8 cellular contexts compared by ENCODE assay signal in genomic region chr3:49158108-49158709, GRCh38. TPM values are rescaled to one million over a fixed set of nuclear protein-coding genes. Genes with fewer than 3 reads are reported as not detected.
A peak's percentile ranks its signal among the peaks of the same experiment; 100 is the strongest.
DNase-seq lines count a peak whose midpoint lies in the region; ATAC-seq, FAIRE-seq and TF ChIP-seq lines count a peak whose summit lies in the region.

No MANE protein-coding gene starts in this region.

- TF ChIP-seq CTCF in AG09309 (IDR thresholded peaks at IDR 0.05; ENCODE audit: control insufficient read depth, insufficient read depth, low read depth, low read length, missing control alignments) (peak; percentile 39), HFFc6 (IDR thresholded peaks at IDR 0.05) (peak; percentile 48), bronchial epithelial cell (IDR thresholded peaks at IDR 0.05; ENCODE audit: insufficient read depth, low read length, severe bottlenecking) (peak; percentile 59)

- DNase-seq in AG09309 (ENCODE audit: low read depth): no peak
- no peak for DNase-seq in HFFc6
- DNase-seq in T-helper 22 cell (ENCODE audit: low read depth): peak; percentile 32
- peak; percentile 34 for DNase-seq in bronchial epithelial cell (ENCODE audit: low read depth)
- peak; percentile 44 for DNase-seq in naive B cell
- no peak for DNase-seq in GM19238 (ENCODE audit: insufficient read length, low spot score)
- DNase-seq in NCI-H2107 (lab: John Stamatoyannopoulos, UW): no peak

- H3K4me3 ChIP-seq in AG09309 (ENCODE audit: control insufficient read depth, low read depth, low read length) (no peak overlapping the region), bronchial epithelial cell (ENCODE audit: low read depth, low read length) (no peak overlapping the region)

- H3K36me3 Mint-ChIP-seq in HFFc6 (ENCODE audit: low read depth) (no peaks in the 10 kb centered on the region), naive B cell (no peaks in the 10 kb centered on the region)

- H3K27me3 ChIP-seq in bronchial epithelial cell (ENCODE audit: control insufficient read depth, insufficient read depth, low read length): no peaks in the 10 kb centered on the region

- no peak for FAIRE-seq in bronchial epithelial cell (lab: Jason Lieb, UNC)

- H3K27ac Mint-ChIP-seq in HFFc6 (no peak overlapping the region), naive B cell (peak overlapping the region in 1 of 6 donors; percentile 27)

- H3K9me3 Mint-ChIP-seq in HFFc6 (no peaks in the 10 kb centered on the region), naive B cell (no peaks in the 10 kb centered on the region)

- H3K4me1 Mint-ChIP-seq in HFFc6 (ENCODE audit: low read depth): peaks cover 5% of the 10 kb centered on the region; the same call in 1 of the 2 replicates
- peaks cover 6 to 7% (median 7%) of the 10 kb centered on the region in 3 donors for H3K4me1 Mint-ChIP-seq in naive B cell

- peak; percentile 80 to 86 for ATAC-seq in naive B cell (ENCODE audit: low read depth in 2 of 2)
- no peak for ATAC-seq in GM21447 (IDR thresholded peaks at IDR 0.05; ENCODE audit: unreplicated experiment)

- no peak overlapping the region for H3K4me3 Mint-ChIP-seq in HFFc6
- H3K4me3 Mint-ChIP-seq in naive B cell: peak overlapping the region in 1 of 8 donors; percentile 1

- H3K27me3 Mint-ChIP-seq in HFFc6 (ENCODE audit: insufficient read depth) (peaks cover 4% of the 10 kb centered on the region; the same call in 1 of the 2 replicates), naive B cell (no peaks in the 10 kb centered on the region)

- peaks cover 9% of the 10 kb centered on the region for H3K36me3 ChIP-seq in bronchial epithelial cell (ENCODE audit: control insufficient read depth, insufficient read depth, low read length)

RNA-seq across cellular contexts. Expression of gene CCDC71, which starts 7.9 kb away (rescaled TPM):
- total RNA-seq in HFFc6 (2021; fragmentation: NEBNext Ultra II Directional; extraction: Animal tissue kit (Norgen Biotek cat#: 25700)): 10 to 100 TPM; 20.0 to 23.7 (median 21.9) TPM
- 19.1 and 19.5 TPM in 2 replicates for total RNA-seq in bronchial epithelial cell
- 1 to 10 TPM in 5 of 6 donors, under 1 TPM in 1; 0.14 to 1.8 (median 1.3) TPM for polyA plus RNA-seq in naive B cell (ENCODE audit: low read depth in 6 of 6)

RNA-seq across cellular contexts. Expression of gene KLHDC8B, which starts 13.2 kb away (rescaled TPM):
- total RNA-seq in HFFc6 (2021; fragmentation: NEBNext Ultra II Directional; extraction: Animal tissue kit (Norgen Biotek cat#: 25700)): 10 to 100 TPM; 16.7 to 22.0 (median 19.6) TPM
- 37.9 and 95.5 TPM in 2 replicates for total RNA-seq in bronchial epithelial cell
- under 1 TPM in 3 of 6 donors, not detected in 3; 0.48 to 0.56 (median 0.49) TPM for polyA plus RNA-seq in naive B cell (ENCODE audit: low read depth in 6 of 6)

RNA-seq across cellular contexts. Expression of gene LAMB2, which starts 25.4 kb away (rescaled TPM):
- 100 to 1,000 TPM; 432 to 518 (median 449) TPM for total RNA-seq in HFFc6 (2021; fragmentation: NEBNext Ultra II Directional; extraction: Animal tissue kit (Norgen Biotek cat#: 25700))
- 174 and 189 TPM in 2 replicates for total RNA-seq in bronchial epithelial cell
- not detected for polyA plus RNA-seq in naive B cell (ENCODE audit: low read depth in 6 of 6)

RNA-seq across cellular contexts. Expression of gene USP19, which starts 37.6 kb away (rescaled TPM):
- total RNA-seq in HFFc6 (2021; fragmentation: NEBNext Ultra II Directional; extraction: Animal tissue kit (Norgen Biotek cat#: 25700)): 10 to 100 TPM; 35.2 to 49.2 (median 42.6) TPM
- total RNA-seq in bronchial epithelial cell: 39.5 and 44.4 TPM in 2 replicates
- polyA plus RNA-seq in naive B cell (ENCODE audit: low read depth in 6 of 6): 10 to 100 TPM; 19.6 to 36.0 (median 23.6) TPM

RNA-seq across cellular contexts. Expression of gene QARS1, which starts 53.7 kb away (rescaled TPM):
- total RNA-seq in HFFc6 (2021; fragmentation: NEBNext Ultra II Directional; extraction: Animal tissue kit (Norgen Biotek cat#: 25700)): 100 to 1,000 TPM; 183 to 263 (median 237) TPM
- 138 and 232 TPM in 2 replicates for total RNA-seq in bronchial epithelial cell
- 100 to 1,000 TPM in 3 of 6 donors, 10 to 100 TPM in 3; 35.6 to 111 (median 98.3) TPM for polyA plus RNA-seq in naive B cell (ENCODE audit: low read depth in 6 of 6)

Comparison
In these comparisons a context has a peak if more than half of its experiments do, and no peak if none do; other contexts are left out.
1. DNase-seq: peak in T-helper 22 cell (single experiment), bronchial epithelial cell (single experiment) and naive B cell (single experiment); none in AG09309 (single experiment), HFFc6 (single experiment), GM19238 (single experiment) and NCI-H2107 (single experiment).
2. Peak in every context shown above with its lines, with median percentiles within 50 percentile points of each other: CTCF ChIP-seq.